32 cellular contexts compared by ENCODE assay signal in genomic region chr13:113049981-113050380, GRCh38. TPM values are rescaled to one million over a fixed set of nuclear protein-coding genes. Genes with fewer than 3 reads are reported as not detected.
A peak's percentile ranks its signal among the peaks of the same experiment; 100 is the strongest.
DNase-seq lines count a peak whose midpoint lies in the region; ATAC-seq and TF ChIP-seq lines count a peak whose summit lies in the region.
"Had no signal": no experiment of that assay in that cellular context is flagged by ENCODE, and none has a peak within 500 bp of the region (broad histone marks: within the 10 kb centered on the region; RNA-seq: fewer than 3 reads in every experiment).

No MANE protein-coding gene starts in this region.

- peak; percentile 31 for DNase-seq in EH (ENCODE audit: low read depth)
- DNase-seq in glutamatergic neuron = peak; percentile 7
- no peak for DNase-seq in NCI-H2081 (lab: John Stamatoyannopoulos, UW)
- no peak for DNase-seq in activated CD4-positive, alpha-beta memory T cell treated with anti-CD3 and anti-CD28 coated beads, Interleukin-2, amount 10 ng/mL, durations not matched to agents 7 days and 5 days
- DNase-seq: activated CD4-positive, CD25-positive, alpha-beta regulatory T cell treated with anti-CD3 and anti-CD28 coated beads, Interleukin-2, amount 50 U/mL, for 72 hours; activated CD8-positive, alpha-beta T cell treated with anti-CD3 and anti-CD28 coated beads for 36 hours; central memory CD4-positive, alpha-beta T cell; DMS 273 treated with DMSO at 0.1 percent for 48 hours; natural killer cell; NCI-H1417; NCI-H2107; NCI-H748 treated with DMSO at 0.1 percent for 48 hours; ovary; stimulated activated CD4-positive, alpha-beta T cell treated with anti-CD3 and anti-CD28 coated beads, Interleukin-4, amount 100 ng/mL, for 24 hours; stimulated activated naive CD4-positive, alpha-beta T cell; T-helper 1 cell; thyroid gland had no signal

- H3K4me1 ChIP-seq in skeletal muscle satellite cell (ENCODE audit: control insufficient read depth, insufficient read depth, low read length) = peaks cover 17% of the 10 kb centered on the region
- H3K4me1 ChIP-seq: BE2C, HAP-1, thyroid gland had no signal

- TF ChIP-seq CTCF in glutamatergic neuron (IDR thresholded peaks at IDR 0.05; ENCODE audit: partially characterized antibody, unreplicated experiment) = no peak

- H3K9ac ChIP-seq in skeletal muscle satellite cell (ENCODE audit: low read depth, low read length) = no peak overlapping the region

- peaks cover 5% of the 10 kb centered on the region for H3K36me3 ChIP-seq in skeletal muscle satellite cell (ENCODE audit: insufficient read depth, low read length)
- H3K36me3 ChIP-seq: BE2C, HAP-1, ovary, right atrium auricular region had no signal

- no peaks in the 10 kb centered on the region for H3K9me3 ChIP-seq in skeletal muscle satellite cell (replicated peaks; ENCODE audit: low read length)
- H3K9me3 ChIP-seq: BE2C, HAP-1, ovary, right atrium auricular region, thyroid gland had no signal

- POLR2A ChIA-PET in activated CD4-positive, alpha-beta memory T cell treated with anti-CD3 and anti-CD28 coated beads, Interleukin-2, amount 10 ng/mL, durations not matched to agents 7 days and 5 days (lab: Charles Lee) = no interaction called here

- CTCF ChIA-PET in activated CD4-positive, alpha-beta memory T cell treated with anti-CD3 and anti-CD28 coated beads, Interleukin-2, amount 10 ng/mL, durations not matched to agents 7 days and 5 days (lab: Charles Lee) = no interaction called here

- no peak overlapping the region for H3K4me3 ChIP-seq in skeletal muscle satellite cell (ENCODE audit: low read length)
- H3K4me3 ChIP-seq: HAP-1, lung, ovary, right atrium auricular region, thyroid gland had no signal

- peak overlapping the region; percentile 3 for H3K4me2 ChIP-seq in skeletal muscle satellite cell (ENCODE audit: low read length)

- no peak for ATAC-seq in HG02884 (IDR thresholded peaks at IDR 0.05; ENCODE audit: unreplicated experiment)
- no peak for ATAC-seq in HG03378 (IDR thresholded peaks at IDR 0.05; ENCODE audit: unreplicated experiment)
- ATAC-seq: activated CD8-positive, alpha-beta T cell treated with anti-CD3 and anti-CD28 coated beads for 36 hours; activated T-helper 17 cell treated with anti-CD3 and anti-CD28 coated beads, Interleukin-2, amount 50 U/mL, for 72 hours; natural killer cell had no signal

- H3K27me3 Mint-ChIP-seq in glutamatergic neuron (ENCODE audit: unreplicated experiment) = peaks cover 5% of the 10 kb centered on the region
- no peaks in the 10 kb centered on the region for H3K27me3 Mint-ChIP-seq in activated CD4-positive, alpha-beta memory T cell treated with anti-CD3 and anti-CD28 coated beads, Interleukin-2, amount 10 ng/mL, durations not matched to agents 7 days and 5 days
- H3K27me3 Mint-ChIP-seq: activated CD8-positive, alpha-beta T cell treated with anti-CD3 and anti-CD28 coated beads for 36 hours; activated naive CD4-positive, alpha-beta T cell treated with anti-CD3 and anti-CD28 coated beads, Interleukin-2, amount 50 U/mL, for 24 hours; activated T-helper 17 cell treated with anti-CD3 and anti-CD28 coated beads, Interleukin-2, amount 50 U/mL, for 72 hours had no signal

- H3K27ac ChIP-seq in angular gyrus (ENCODE audit: low read depth, low read length) = peak overlapping the region; percentile 46
- H3K27ac ChIP-seq: ovary, thyroid gland had no signal

- H3K27ac Mint-ChIP-seq in glutamatergic neuron (ENCODE audit: unreplicated experiment) = peak overlapping the region; percentile 67
- no peak overlapping the region for H3K27ac Mint-ChIP-seq in activated CD4-positive, alpha-beta memory T cell treated with anti-CD3 and anti-CD28 coated beads, Interleukin-2, amount 10 ng/mL, durations not matched to agents 7 days and 5 days
- H3K27ac Mint-ChIP-seq: activated CD8-positive, alpha-beta T cell treated with anti-CD3 and anti-CD28 coated beads for 36 hours; activated naive CD4-positive, alpha-beta T cell treated with anti-CD3 and anti-CD28 coated beads, Interleukin-2, amount 50 U/mL, for 24 hours; activated T-helper 17 cell treated with anti-CD3 and anti-CD28 coated beads, Interleukin-2, amount 50 U/mL, for 72 hours; natural killer cell had no signal

- peaks cover 22% of the 10 kb centered on the region for H3K4me1 Mint-ChIP-seq in glutamatergic neuron (ENCODE audit: low read depth, unreplicated experiment)
- H3K4me1 Mint-ChIP-seq in activated CD4-positive, alpha-beta memory T cell treated with anti-CD3 and anti-CD28 coated beads, Interleukin-2, amount 10 ng/mL, durations not matched to agents 7 days and 5 days = no peaks in the 10 kb centered on the region
- H3K4me1 Mint-ChIP-seq: activated naive CD4-positive, alpha-beta T cell treated with anti-CD3 and anti-CD28 coated beads, Interleukin-2, amount 50 U/mL, for 24 hours; CD8-positive, alpha-beta memory T cell; natural killer cell had no signal

- peak overlapping the region; percentile 23 for H3K4me3 Mint-ChIP-seq in glutamatergic neuron (ENCODE audit: unreplicated experiment)
- H3K4me3 Mint-ChIP-seq in activated CD4-positive, alpha-beta memory T cell treated with anti-CD3 and anti-CD28 coated beads, Interleukin-2, amount 10 ng/mL, durations not matched to agents 7 days and 5 days = no peak overlapping the region
- H3K4me3 Mint-ChIP-seq: activated CD8-positive, alpha-beta T cell treated with anti-CD3 and anti-CD28 coated beads for 36 hours; activated naive CD4-positive, alpha-beta T cell treated with anti-CD3 and anti-CD28 coated beads, Interleukin-2, amount 50 U/mL, for 24 hours; activated T-helper 17 cell treated with anti-CD3 and anti-CD28 coated beads, Interleukin-2, amount 50 U/mL, for 72 hours; CD8-positive, alpha-beta memory T cell; natural killer cell had no signal

- H3K9me3 Mint-ChIP-seq in glutamatergic neuron (ENCODE audit: unreplicated experiment) = no peaks in the 10 kb centered on the region
- no peaks in the 10 kb centered on the region for H3K9me3 Mint-ChIP-seq in activated CD4-positive, alpha-beta memory T cell treated with anti-CD3 and anti-CD28 coated beads, Interleukin-2, amount 10 ng/mL, durations not matched to agents 7 days and 5 days
- H3K9me3 Mint-ChIP-seq: activated CD8-positive, alpha-beta T cell treated with anti-CD3 and anti-CD28 coated beads for 36 hours; activated naive CD4-positive, alpha-beta T cell treated with anti-CD3 and anti-CD28 coated beads, Interleukin-2, amount 50 U/mL, for 24 hours; activated T-helper 17 cell treated with anti-CD3 and anti-CD28 coated beads, Interleukin-2, amount 50 U/mL, for 72 hours; CD8-positive, alpha-beta memory T cell; natural killer cell had no signal

- no peaks in the 10 kb centered on the region for H3K36me3 Mint-ChIP-seq in glutamatergic neuron (ENCODE audit: unreplicated experiment)
- no peaks in the 10 kb centered on the region for H3K36me3 Mint-ChIP-seq in activated CD4-positive, alpha-beta memory T cell treated with anti-CD3 and anti-CD28 coated beads, Interleukin-2, amount 10 ng/mL, durations not matched to agents 7 days and 5 days (ENCODE audit: low read depth)
- H3K36me3 Mint-ChIP-seq: natural killer cell had no signal

- no peaks in the 10 kb centered on the region for H3K27me3 ChIP-seq in skeletal muscle satellite cell (ENCODE audit: control insufficient read depth, insufficient read depth, low read length)
- H3K27me3 ChIP-seq: BE2C, ovary, right atrium auricular region, thyroid gland had no signal

RNA-seq across cellular contexts. Expression of gene F7, which starts 55.6 kb away (rescaled TPM):
- total RNA-seq in glutamatergic neuron (ENCODE audit: unreplicated experiment) = not detected
- not detected in 2 replicates for total RNA-seq in skeletal muscle satellite cell (2012; rRNA removed)
- total RNA-seq in activated CD4-positive, alpha-beta memory T cell treated with anti-CD3 and anti-CD28 coated beads, Interleukin-2, amount 10 ng/mL, durations not matched to agents 7 days and 5 days = not detected
- total RNA-seq: dermis microvascular lymphatic vessel endothelial cell, endothelial cell of umbilical vein, HT-29, RPMI7951, thyroid gland had no signal

Comparison
In these comparisons a context has a peak if more than half of its experiments do, and no peak if none do; other contexts are left out.
1. DNase-seq: peak in EH (single experiment) and glutamatergic neuron (single experiment); none in NCI-H2081 (0 of 2) and activated CD4-positive, alpha-beta memory T cell treated with anti-CD3 and anti-CD28 coated beads, Interleukin-2, amount 10 ng/mL, durations not matched to agents 7 days and 5 days (single experiment).